28 cellular contexts compared by ENCODE assay signal in genomic region chr5:167861931-167862426, GRCh38.
"Had no signal": no experiment of that assay in that cellular context is flagged by ENCODE, and none has a peak within 500 bp of the region (broad histone marks: within the 10 kb centered on the region; RNA-seq: fewer than 3 reads in every experiment).

No MANE protein-coding gene starts in this region.

- H3K9me3 ChIP-seq: colonic mucosa, esophagus muscularis mucosa, esophagus squamous epithelium, gastrocnemius medialis, gastroesophageal sphincter, heart left ventricle, heart right ventricle had no signal

- FAIRE-seq: colon, endometrium, endothelial cell of umbilical vein, frontal cortex had no signal

- ATAC-seq: effector memory CD8-positive, alpha-beta T cell; esophagus mucosa; foreskin keratinocyte; gastrocnemius medialis; gastroesophageal sphincter had no signal

- H3K4me3 ChIP-seq: colonic mucosa, coronary artery, esophagus muscularis mucosa, esophagus squamous epithelium, gastrocnemius medialis, gastroesophageal sphincter, heart left ventricle, heart right ventricle had no signal

- H3K27ac ChIP-seq: colonic mucosa, coronary artery, epithelial cell of prostate, esophagus muscularis mucosa, esophagus squamous epithelium, foreskin keratinocyte, gastrocnemius medialis, gastroesophageal sphincter, heart left ventricle had no signal

- DNase-seq: colonic mucosa; cortex of kidney; dermis blood vessel endothelial cell; effector CD4-positive, alpha-beta T cell; effector CD8-positive, alpha-beta T cell; effector memory CD4-positive, alpha-beta T cell; effector memory CD8-positive, alpha-beta T cell; endodermal cell; erythroblast; esophagus squamous epithelium; foreskin fibroblast; foreskin keratinocyte; foreskin melanocyte; gastrocnemius medialis; glutamatergic neuron; head of caudate nucleus; heart left ventricle; heart right ventricle had no signal

- H3K27me3 ChIP-seq: colonic mucosa, dorsolateral prefrontal cortex, esophagus muscularis mucosa, esophagus squamous epithelium, foreskin keratinocyte, gastrocnemius medialis, gastroesophageal sphincter, heart left ventricle, heart right ventricle had no signal

- H3K4me1 ChIP-seq: colonic mucosa, esophagus muscularis mucosa, esophagus squamous epithelium, gastrocnemius medialis, gastroesophageal sphincter had no signal

- H3K36me3 ChIP-seq: colonic mucosa, esophagus muscularis mucosa, esophagus squamous epithelium, gastrocnemius medialis, gastroesophageal sphincter, heart left ventricle, heart right ventricle had no signal
